In genomic region chr6:87674286-87674685, GRCh38 we compare ENCODE assay signal across 33 cellular contexts.
"Had no signal": no experiment of that assay in that cellular context is flagged by ENCODE, and none has a peak within 500 bp of the region (broad histone marks: within the 10 kb centered on the region; RNA-seq: fewer than 3 reads in every experiment).

No MANE protein-coding gene starts in this region.

- H3K27me3 ChIP-seq: ascending aorta, cardiac muscle cell, colonic mucosa, gastroesophageal sphincter, neutrophil, stomach, thyroid gland, upper lobe of left lung, vagina had no signal

- H3K4me3 ChIP-seq: ascending aorta, cardiac muscle cell, colonic mucosa, gastroesophageal sphincter, skin epidermis, stomach, thyroid gland, upper lobe of left lung, vagina had no signal

- H3K4me1 ChIP-seq: ascending aorta, colonic mucosa, vagina had no signal

- ATAC-seq: gastroesophageal sphincter; left colon; sciatic nerve; stimulated activated memory B cell treated with anti-CD40 and anti-IgM and Interleukin-4, amounts not matched to agents 10 μg/mL and 1 μg/mL and 100 μg/mL, for 72 hours; T-helper 17 cell had no signal

- H3K4me3 Mint-ChIP-seq: activated B cell treated with CpG ODN at 0.5 μM for 24 hours; activated naive CD4-positive, alpha-beta T cell treated with anti-CD3 and anti-CD28 coated beads, Interleukin-2, amount 10 ng/mL, durations not matched to agents 7 days and 5 days; activated naive CD8-positive, alpha-beta T cell treated with anti-CD3 and anti-CD28 coated beads, Interleukin-2, amount 10 ng/mL, durations not matched to agents 7 days and 5 days; activated T-helper 1 cell treated with anti-CD3 and anti-CD28 coated beads, Interleukin-12 subunit alpha, Interleukin-12 subunit beta, Interleukin-2, Interleukin-4 antibody, amounts not matched to agents 30 ng/mL and 10 ng/mL and 1 ng/mL, durations not matched to agents 14 hours and 24 hours and 36 hours; brain; immature natural killer cell; mesothelial cell of epicardium; nephron progenitor cell; stimulated activated memory B cell treated with anti-CD40 and anti-IgM and Interleukin-4, amounts not matched to agents 10 μg/mL and 1 μg/mL and 100 μg/mL, for 72 hours; T-helper 17 cell had no signal

- H3K27ac Mint-ChIP-seq: activated naive CD4-positive, alpha-beta T cell treated with anti-CD3 and anti-CD28 coated beads, Interleukin-2, amount 10 ng/mL, durations not matched to agents 7 days and 5 days; activated naive CD8-positive, alpha-beta T cell treated with anti-CD3 and anti-CD28 coated beads, Interleukin-2, amount 10 ng/mL, durations not matched to agents 7 days and 5 days; activated T-helper 1 cell treated with anti-CD3 and anti-CD28 coated beads, Interleukin-12 subunit alpha, Interleukin-12 subunit beta, Interleukin-2, Interleukin-4 antibody, amounts not matched to agents 30 ng/mL and 10 ng/mL and 1 ng/mL, durations not matched to agents 14 hours and 24 hours and 36 hours; mesothelial cell of epicardium; nephron progenitor cell; stimulated activated memory B cell treated with anti-CD40 and anti-IgM and Interleukin-4, amounts not matched to agents 10 μg/mL and 1 μg/mL and 100 μg/mL, for 72 hours had no signal

- H3K4me1 Mint-ChIP-seq: mesothelial cell of epicardium had no signal

- H3K27me3 Mint-ChIP-seq: activated B cell treated with CpG ODN at 0.5 μM for 24 hours; activated naive CD4-positive, alpha-beta T cell treated with anti-CD3 and anti-CD28 coated beads, Interleukin-2, amount 10 ng/mL, durations not matched to agents 7 days and 5 days; activated naive CD8-positive, alpha-beta T cell treated with anti-CD3 and anti-CD28 coated beads, Interleukin-2, amount 10 ng/mL, durations not matched to agents 7 days and 5 days; brain; naive B cell; stimulated activated memory B cell treated with anti-CD40 and anti-IgM and Interleukin-4, amounts not matched to agents 10 μg/mL and 1 μg/mL and 100 μg/mL, for 72 hours; T-helper 17 cell had no signal

- DNase-seq: activated B cell treated with CpG ODN at 0.5 μM for 24 hours; activated CD4-positive, alpha-beta T cell treated with anti-CD3 and anti-CD28 coated beads for 4 hours; activated CD4-positive, alpha-beta T cell treated with anti-CD3 and anti-CD28 coated beads, Interleukin-2, amount 50 U/mL, for 48 hours; activated CD8-positive, alpha-beta memory T cell treated with anti-CD3 and anti-CD28 coated beads for 24 hours; activated gamma-delta T cell; activated naive CD4-positive, alpha-beta T cell treated with anti-CD3 and anti-CD28 coated beads, Interleukin-2, amount 10 ng/mL, durations not matched to agents 7 days and 5 days; activated naive CD8-positive, alpha-beta T cell treated with anti-CD3 and anti-CD28 coated beads, Interleukin-2, amount 10 ng/mL, durations not matched to agents 7 days and 5 days; cerebellar nuclear complex; colonic mucosa; effector CD8-positive, alpha-beta T cell; hypothalamus; immature natural killer cell; kidney; left colon; naive B cell; nephron progenitor cell; stimulated activated CD4-positive, alpha-beta T cell treated with anti-CD3 and anti-CD28 coated beads, Interleukin-4, amount 100 ng/mL, for 24 hours; stomach; T-helper 17 cell; T1000; thyroid gland; upper lobe of left lung had no signal

- H3K9me3 ChIP-seq: ascending aorta, colonic mucosa, gastroesophageal sphincter, neutrophil, stomach, thyroid gland, upper lobe of left lung, vagina had no signal

- H3K27ac ChIP-seq: ascending aorta, colonic mucosa, gastroesophageal sphincter, skin epidermis, stomach, vagina had no signal

- H3K9me3 Mint-ChIP-seq: activated B cell treated with CpG ODN at 0.5 μM for 24 hours; activated naive CD4-positive, alpha-beta T cell treated with anti-CD3 and anti-CD28 coated beads, Interleukin-2, amount 10 ng/mL, durations not matched to agents 7 days and 5 days; activated naive CD8-positive, alpha-beta T cell treated with anti-CD3 and anti-CD28 coated beads, Interleukin-2, amount 10 ng/mL, durations not matched to agents 7 days and 5 days; activated T-helper 1 cell treated with anti-CD3 and anti-CD28 coated beads, Interleukin-12 subunit alpha, Interleukin-12 subunit beta, Interleukin-2, Interleukin-4 antibody, amounts not matched to agents 30 ng/mL and 10 ng/mL and 1 ng/mL, durations not matched to agents 14 hours and 24 hours and 36 hours; brain; immature natural killer cell; mesothelial cell of epicardium; naive B cell; nephron progenitor cell; stimulated activated memory B cell treated with anti-CD40 and anti-IgM and Interleukin-4, amounts not matched to agents 10 μg/mL and 1 μg/mL and 100 μg/mL, for 72 hours had no signal
